Comparison of ENCODE assay signal across 8 cellular contexts in genomic region chr22:38461414-38462081, GRCh38. TPM values are rescaled to one million over a fixed set of nuclear protein-coding genes. Genes with fewer than 3 reads are reported as not detected.
A peak's percentile ranks its signal among the peaks of the same experiment; 100 is the strongest.
DNase-seq lines count a peak whose midpoint lies in the region; ATAC-seq, FAIRE-seq and TF ChIP-seq lines count a peak whose summit lies in the region.

No MANE protein-coding gene starts in this region.

- no peaks in the 10 kb centered on the region for H3K4me1 ChIP-seq in breast epithelium
- H3K4me1 ChIP-seq in iPS-20b (ENCODE audit: insufficient read depth, low read length): peaks cover 8% of the 10 kb centered on the region; the same call in 1 of the 2 replicates
- H3K4me1 ChIP-seq in skeletal muscle tissue (ENCODE audit: control insufficient read depth in 3 of 3, insufficient read depth in 3 of 3, low read length in 3 of 3): peaks cover 4 to 15% (median 9%) of the 10 kb centered on the region in 3 donors

- intact Hi-C loops in breast epithelium (cut with DNase I; ENCODE audit: low total_unique reads): no loop called here

- no peak overlapping the region for H3K9ac ChIP-seq in iPS-20b (ENCODE audit: low read depth, low read length)
- H3K9ac ChIP-seq in skeletal muscle tissue (ENCODE audit: low read depth in 1 of 3, low read length in 3 of 3): peak overlapping the region in 1 of 3 donors; percentile 12

- POLR2A ChIA-PET in GM10248 (lab: Yijun Ruan, JAX): no interaction called here

- H3K27ac ChIP-seq in breast epithelium (no peak overlapping the region), iPS-20b (ENCODE audit: low read length) (no peak overlapping the region), skeletal muscle tissue (ENCODE audit: low read depth, low read length) (no peak overlapping the region)

- H3K36me3 ChIP-seq in breast epithelium: no peaks in the 10 kb centered on the region
- H3K36me3 ChIP-seq in iPS-20b (ENCODE audit: insufficient read depth, low read depth, low read length): no peaks in the 10 kb centered on the region
- H3K36me3 ChIP-seq in skeletal muscle tissue (ENCODE audit: control insufficient read depth in 3 of 3, insufficient read depth in 3 of 3, low read length in 3 of 3): no peaks in the 10 kb centered on the region

- TF ChIP-seq CTCF in GM10248 (IDR thresholded peaks at IDR 0.05; ENCODE audit: control extremely low read depth, extremely low read depth, low read depth, missing control alignments): no peak
- TF ChIP-seq CTCF in breast epithelium (IDR thresholded peaks at IDR 0.05): no peak

- no peak for TF ChIP-seq POLR2A in breast epithelium (IDR thresholded peaks at IDR 0.05)

- peak; percentile 13 for FAIRE-seq in TTC549 (lab: Jason Lieb, UNC)

- H3K9me3 ChIP-seq in breast epithelium: no peaks in the 10 kb centered on the region
- H3K9me3 ChIP-seq in iPS-20b (ENCODE audit: insufficient read depth, low read depth, low read length): no peaks in the 10 kb centered on the region
- no peaks in the 10 kb centered on the region for H3K9me3 ChIP-seq in skeletal muscle tissue (ENCODE audit: control insufficient read depth in 3 of 3, low read length in 3 of 3)

- peak; percentile 74 for DNase-seq in GM10248 (ENCODE audit: extremely low spot score)
- DNase-seq in NCI-H2029 treated with DMSO at 0.1 percent for 48 hours (lab: John Stamatoyannopoulos, UW): peak; percentile 36
- DNase-seq in breast epithelium (ENCODE audit: low spot score in 2 of 2): peak; percentile 70 to 83

- ATAC-seq in HG03039 (IDR thresholded peaks at IDR 0.05; ENCODE audit: unreplicated experiment): no peak
- no peak for ATAC-seq in HG02981 (IDR thresholded peaks at IDR 0.05; ENCODE audit: unreplicated experiment)

- CTCF ChIA-PET in GM10248 (lab: Yijun Ruan, JAX): interaction anchor here (1.4 to 1.6 kb wide), 4 partner anchors 10 to 27 kb away, joined by 3 to 5 read pairs (median 3); no protein-coding TSS in a partner anchor

- peak overlapping the region in 2 of 3 donors; percentile 24 to 53 for H3K4me3 ChIP-seq in breast epithelium
- peak overlapping the region; percentile 42; the same call in 1 of the 2 replicates for H3K4me3 ChIP-seq in iPS-20b (ENCODE audit: low read length)
- H3K4me3 ChIP-seq in skeletal muscle tissue (ENCODE audit: low read length in 3 of 3): peak overlapping the region; percentile 7 to 54 (median 27)

- H3K27me3 ChIP-seq in breast epithelium (peaks cover 0 to 23% of the 10 kb centered on the region in 2 donors), iPS-20b (ENCODE audit: insufficient read depth, low read length) (peaks cover 88% of the 10 kb centered on the region), skeletal muscle tissue (ENCODE audit: control insufficient read depth in 3 of 3, insufficient read depth in 3 of 3, low read length in 3 of 3) (peaks cover 45 to 77% (median 75%) of the 10 kb centered on the region in 3 donors)

RNA-seq across cellular contexts. Expression of gene KDELR3, which starts 6.3 kb away (rescaled TPM):
- total RNA-seq in breast epithelium: 10 to 100 TPM in 2 of 3 donors, 1 to 10 TPM in 1; 8.9 to 18.0 (median 14.9) TPM
- 32.9 TPM for total RNA-seq in skeletal muscle tissue

RNA-seq across cellular contexts. Expression of gene KCNJ4, which starts 6.5 kb away (rescaled TPM):
- total RNA-seq in breast epithelium (not detected), skeletal muscle tissue (not detected)

RNA-seq across cellular contexts. Expression of gene DDX17, which starts 44.6 kb away (rescaled TPM):
- 1,000 to 10,000 TPM in 1 of 3 donors, 100 to 1,000 TPM in 2; 586 to 1,018 (median 961) TPM for total RNA-seq in breast epithelium
- total RNA-seq in skeletal muscle tissue: 358 TPM
